In genomic region chr9:88013607-88014006, GRCh38 we compare ENCODE assay signal across 37 cellular contexts.
"Had no signal": no experiment of that assay in that cellular context is flagged by ENCODE, and none has a peak within 500 bp of the region (broad histone marks: within the 10 kb centered on the region; RNA-seq: fewer than 3 reads in every experiment).

No MANE protein-coding gene starts in this region.

- ATAC-seq: activated CD8-positive, alpha-beta T cell treated with anti-CD3 and anti-CD28 coated beads for 36 hours; activated naive CD4-positive, alpha-beta T cell treated with anti-CD3 and anti-CD28 coated beads, Interleukin-2, amount 50 U/mL, for 72 hours; activated T-cell treated with anti-CD3 and anti-CD28 coated beads, Interleukin-2, amount 50 U/mL, for 4 hours; activated T-cell treated with anti-CD3 and anti-CD28 coated beads, Interleukin-2, amount 50 U/mL, for 72 hours; activated T-helper 17 cell treated with anti-CD3 and anti-CD28 coated beads, Interleukin-2, amount 50 U/mL, for 72 hours; body of pancreas had no signal

- H3K9me3 Mint-ChIP-seq: activated B cell treated with CpG ODN at 0.5 μM for 24 hours; activated CD4-positive, alpha-beta T cell treated with anti-CD3 and anti-CD28 coated beads, Interleukin-2, amount 10 ng/mL, durations not matched to agents 24 days and 14 days; activated CD8-positive, alpha-beta T cell treated with anti-CD3 and anti-CD28 coated beads for 36 hours; activated naive CD4-positive, alpha-beta T cell treated with anti-CD3 and anti-CD28 coated beads, Interleukin-2, amount 50 U/mL, for 72 hours; activated T-cell treated with anti-CD3 and anti-CD28 coated beads, Interleukin-2, amount 50 U/mL, for 4 hours; activated T-cell treated with anti-CD3 and anti-CD28 coated beads, Interleukin-2, amount 50 U/mL, for 72 hours; activated T-helper 1 cell treated with anti-CD3 and anti-CD28 coated beads, Interleukin-12 subunit alpha, Interleukin-12 subunit beta, Interleukin-2, Interleukin-4 antibody, amounts not matched to agents 30 ng/mL and 10 ng/mL and 1 ng/mL, durations not matched to agents 14 hours and 24 hours and 36 hours; activated T-helper 17 cell treated with anti-CD3 and anti-CD28 coated beads, Interleukin-2, amount 50 U/mL, for 72 hours; T-helper 1 cell treated with Interleukin-12 subunit alpha and Interleukin-12 subunit beta and Interleukin-4 antibody, amounts not matched to agents 30 μg/mL and 1 μg/mL, for 36 hours had no signal

- H3K36me3 Mint-ChIP-seq: activated naive CD8-positive, alpha-beta T cell treated with anti-CD3 and anti-CD28 coated beads for 36 hours had no signal

- H3K36me3 ChIP-seq: adrenal gland, brain microvascular endothelial cell, breast epithelium had no signal

- H3K9me3 ChIP-seq: adrenal gland, body of pancreas had no signal

- H3K27ac ChIP-seq: adrenal gland, body of pancreas, brain microvascular endothelial cell, breast epithelium, VCaP had no signal

- H3K27me3 ChIP-seq: adrenal gland, body of pancreas, brain microvascular endothelial cell, breast epithelium had no signal

- H3K4me3 Mint-ChIP-seq: activated B cell treated with CpG ODN at 0.5 μM for 24 hours; activated CD4-positive, alpha-beta memory T cell treated with anti-CD3 and anti-CD28 coated beads for 36 hours; activated CD4-positive, alpha-beta T cell treated with anti-CD3 and anti-CD28 coated beads, Interleukin-2, amount 10 ng/mL, durations not matched to agents 24 days and 14 days; activated CD8-positive, alpha-beta T cell treated with anti-CD3 and anti-CD28 coated beads for 36 hours; activated naive CD4-positive, alpha-beta T cell treated with anti-CD3 and anti-CD28 coated beads for 36 hours; activated naive CD8-positive, alpha-beta T cell treated with anti-CD3 and anti-CD28 coated beads for 36 hours; activated T-cell treated with anti-CD3 and anti-CD28 coated beads, Interleukin-2, amount 50 U/mL, for 4 hours; activated T-cell treated with anti-CD3 and anti-CD28 coated beads, Interleukin-2, amount 50 U/mL, for 72 hours; activated T-helper 1 cell treated with anti-CD3 and anti-CD28 coated beads, Interleukin-12 subunit alpha, Interleukin-12 subunit beta, Interleukin-2, Interleukin-4 antibody, amounts not matched to agents 30 ng/mL and 10 ng/mL and 1 ng/mL, durations not matched to agents 14 hours and 24 hours and 36 hours; activated T-helper 17 cell treated with anti-CD3 and anti-CD28 coated beads, Interleukin-2, amount 50 U/mL, for 72 hours; T-helper 1 cell treated with Interleukin-12 subunit alpha and Interleukin-12 subunit beta and Interleukin-4 antibody, amounts not matched to agents 30 μg/mL and 1 μg/mL, for 36 hours; T-helper 2 cell treated with Interferon-gamma antibody and Interleukin-4, amounts not matched to agents 5 μg/mL and 100 μg/mL, for 36 hours had no signal

- H3K27ac Mint-ChIP-seq: activated B cell treated with CpG ODN at 0.5 μM for 24 hours; activated CD4-positive, alpha-beta memory T cell treated with anti-CD3 and anti-CD28 coated beads for 36 hours; activated CD4-positive, alpha-beta T cell treated with anti-CD3 and anti-CD28 coated beads, Interleukin-2, amount 10 ng/mL, durations not matched to agents 24 days and 14 days; activated CD8-positive, alpha-beta T cell treated with anti-CD3 and anti-CD28 coated beads for 36 hours; activated naive CD4-positive, alpha-beta T cell treated with anti-CD3 and anti-CD28 coated beads for 36 hours; activated naive CD4-positive, alpha-beta T cell treated with anti-CD3 and anti-CD28 coated beads, Interleukin-2, amount 50 U/mL, for 72 hours; activated naive CD8-positive, alpha-beta T cell treated with anti-CD3 and anti-CD28 coated beads for 36 hours; activated T-cell treated with anti-CD3 and anti-CD28 coated beads, Interleukin-2, amount 50 U/mL, for 72 hours; activated T-helper 1 cell treated with anti-CD3 and anti-CD28 coated beads, Interleukin-12 subunit alpha, Interleukin-12 subunit beta, Interleukin-2, Interleukin-4 antibody, amounts not matched to agents 30 ng/mL and 10 ng/mL and 1 ng/mL, durations not matched to agents 14 hours and 24 hours and 36 hours; activated T-helper 17 cell treated with anti-CD3 and anti-CD28 coated beads, Interleukin-2, amount 50 U/mL, for 72 hours; T-helper 1 cell treated with Interleukin-12 subunit alpha and Interleukin-12 subunit beta and Interleukin-4 antibody, amounts not matched to agents 30 μg/mL and 1 μg/mL, for 36 hours; T-helper 2 cell treated with Interferon-gamma antibody and Interleukin-4, amounts not matched to agents 5 μg/mL and 100 μg/mL, for 36 hours had no signal

- DNase-seq: activated B cell treated with CpG ODN at 0.5 μM for 24 hours; activated CD4-positive, alpha-beta memory T cell treated with anti-CD3 and anti-CD28 coated beads for 36 hours; activated CD4-positive, alpha-beta T cell treated with anti-CD3 and anti-CD28 coated beads for 4 hours; activated CD4-positive, alpha-beta T cell treated with anti-CD3 and anti-CD28 coated beads, Interleukin-2, amount 10 ng/mL, durations not matched to agents 24 days and 14 days; activated CD4-positive, alpha-beta T cell treated with anti-CD3 and anti-CD28 coated beads, Interleukin-2, amount 50 U/mL, for 1 hour; activated CD4-positive, alpha-beta T cell treated with anti-CD3 and anti-CD28 coated beads, Interleukin-2, amount 50 U/mL, for 4 hours; activated CD4-positive, CD25-positive, alpha-beta regulatory T cell treated with anti-CD3 and anti-CD28 coated beads, Interleukin-2, amount 50 U/mL, for 72 hours; activated CD8-positive, alpha-beta memory T cell treated with anti-CD3 and anti-CD28 coated beads, Interleukin-2, amount 50 U/mL, for 4 hours; activated CD8-positive, alpha-beta T cell treated with anti-CD3 and anti-CD28 coated beads for 36 hours; activated effector memory CD4-positive, alpha-beta T cell treated with anti-CD3 and anti-CD28 coated beads, Interleukin-2, amount 50 U/mL, for 16 hours; activated gamma-delta T cell treated with Interleukin-2 at 50 U/mL for 16 hours; activated naive CD4-positive, alpha-beta T cell; activated naive CD4-positive, alpha-beta T cell treated with anti-CD3 and anti-CD28 coated beads for 36 hours; activated naive CD4-positive, alpha-beta T cell treated with anti-CD3 and anti-CD28 coated beads, Interleukin-2, amount 50 U/mL, for 16 hours; activated naive CD8-positive, alpha-beta T cell treated with anti-CD3 and anti-CD28 coated beads for 36 hours; activated T-cell treated with anti-CD3 and anti-CD28 coated beads for 4 hours; activated T-cell treated with anti-CD3 and anti-CD28 coated beads, Interleukin-2, amount 50 U/mL, for 1 hour; activated T-cell treated with anti-CD3 and anti-CD28 coated beads, Interleukin-2, amount 50 U/mL, for 4 hours; activated T-cell treated with anti-CD3 and anti-CD28 coated beads, Interleukin-2, amount 50 U/mL, for 72 hours; adrenal gland; amniotic stem cell; aorta; body of pancreas; brain microvascular endothelial cell; central memory CD4-positive, alpha-beta T cell; T-helper 1 cell; T-helper 2 cell; T-helper 9 cell had no signal

- H3K4me1 Mint-ChIP-seq: activated B cell treated with CpG ODN at 0.5 μM for 24 hours; activated CD4-positive, alpha-beta T cell treated with anti-CD3 and anti-CD28 coated beads, Interleukin-2, amount 10 ng/mL, durations not matched to agents 24 days and 14 days; activated naive CD8-positive, alpha-beta T cell treated with anti-CD3 and anti-CD28 coated beads for 36 hours; activated T-helper 17 cell treated with anti-CD3 and anti-CD28 coated beads, Interleukin-2, amount 50 U/mL, for 72 hours had no signal

- FAIRE-seq: astrocyte, TTC549 had no signal

- H3K4me3 ChIP-seq: adrenal gland, body of pancreas, breast epithelium had no signal

- H3K4me1 ChIP-seq: body of pancreas, breast epithelium had no signal
